In the genomic region with DNA sequence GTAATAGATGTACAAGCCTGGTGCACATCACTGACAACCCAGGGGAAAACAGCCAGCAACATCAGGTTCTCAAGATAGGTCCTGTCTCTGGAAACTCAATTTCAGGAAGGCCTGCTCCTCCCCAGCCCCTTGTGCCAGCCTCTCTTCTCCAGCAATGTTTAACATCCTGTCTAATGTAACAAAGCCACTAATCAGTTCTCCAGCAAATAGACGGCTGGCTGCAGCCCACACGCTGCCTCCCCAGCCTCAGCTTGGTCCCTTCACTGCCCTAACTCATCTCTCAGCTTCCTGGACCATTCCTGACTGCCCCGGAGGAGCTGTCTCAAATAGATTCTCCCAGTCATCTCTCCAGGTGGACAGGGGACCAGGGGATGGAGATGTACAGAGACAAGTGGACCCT, we compare ENCODE assay signal across 1 cellular context.
TF ChIP-seq lines count a peak whose summit lies in the region.

No MANE protein-coding gene starts in this region.

TF ChIP-seq in H1, 55 proteins besides CTCF, POLR2A, EP300 and RAD21 (continued from another document):
- TF ChIP-seq ZNF274 (IDR thresholded peaks at IDR 0.05; ENCODE audit: borderline replicate concordance, extremely low read depth, low read length) (no peak), JUND (IDR thresholded peaks at IDR 0.05; ENCODE audit: low read length) (no peak), YY1 (IDR thresholded peaks at IDR 0.05; ENCODE audit: low read depth, low read length) (no peak), SP2 (IDR thresholded peaks at IDR 0.05; ENCODE audit: low read length) (no peak), HDAC2 (IDR thresholded peaks at IDR 0.05; ENCODE audit: borderline replicate concordance in 1 of 2, low read depth in 2 of 2, low read length in 2 of 2) (no peak), SAP30 (IDR thresholded peaks at IDR 0.05; ENCODE audit: insufficient read depth, insufficient replicate concordance, low read length) (no peak), SIN3A (conservative IDR thresholded peaks at IDR 0.05 in 1 of 2, IDR thresholded peaks at IDR 0.05 in 1 of 2; ENCODE audit: low read depth in 1 of 2, low read length in 2 of 2) (no peak), BACH1 (IDR thresholded peaks at IDR 0.05; ENCODE audit: low read length) (no peak)
TF ChIP-seq in H1: peak in this region for 0.
